Comparison of ENCODE assay signal across 10 cellular contexts in genomic region chr16:2236362-2237075, GRCh38. TPM values are rescaled to one million over a fixed set of nuclear protein-coding genes. Genes with fewer than 3 reads are reported as not detected.
DNase-seq lines count a peak whose midpoint lies in the region; ATAC-seq and TF ChIP-seq lines count a peak whose summit lies in the region.
"Had no signal": no experiment of that assay in that cellular context is flagged by ENCODE, and none has a peak within 500 bp of the region (broad histone marks: within the 10 kb centered on the region; RNA-seq: fewer than 3 reads in every experiment).

DNASE1L2 (plus strand) TSS chr16:2236444; CDS start chr16:2236817, 373 bp downstream.

- H3K9me3 ChIP-seq in iPS DF 6.9 (ENCODE audit: control insufficient read depth, insufficient read depth, low read length) = no peaks in the 10 kb centered on the region
- no peaks in the 10 kb centered on the region for H3K9me3 ChIP-seq in spleen
- H3K9me3 ChIP-seq: thyroid gland had no signal

- TF ChIP-seq CTCF in spleen (IDR thresholded peaks at IDR 0.05 in 8 of 11, conservative IDR thresholded peaks at IDR 0.05 in 3 of 11) (no peak), GM10266 (IDR thresholded peaks at IDR 0.05; ENCODE audit: control insufficient read depth, insufficient read depth, low read depth, missing control alignments) (no peak)

- TF ChIP-seq POLR2A in spleen (IDR thresholded peaks at IDR 0.05) = no peak

- no peaks in the 10 kb centered on the region; the same call in 1 of the 2 replicates for H3K27me3 ChIP-seq in iPS DF 6.9 (ENCODE audit: control insufficient read depth, insufficient read depth, low read length)
- peaks cover 0 to 53% (median 26%) of the 10 kb centered on the region in 7 donors for H3K27me3 ChIP-seq in spleen (replicated peaks in 1 of 7)
- H3K27me3 ChIP-seq: thyroid gland had no signal

- peak within 1 kb of the TSS; percentile 14; the same call in 1 of the 2 replicates for H3K4me3 ChIP-seq in iPS DF 6.9 (ENCODE audit: low read length)
- H3K4me3 ChIP-seq in spleen = peak within 1 kb of the TSS in 2 of 8 donors; percentile 13 to 30
- H3K4me3 ChIP-seq: thyroid gland had no signal

- intact Hi-C loops in spleen (cut with DNase I; ENCODE audit: low total_unique reads) = no loop called here

- H3K36me3 ChIP-seq in iPS DF 6.9 (ENCODE audit: control insufficient read depth, insufficient read depth, low read length) (peaks cover 28% of the 10 kb centered on the region), spleen (peaks cover 13 to 88% (median 46%) of the 10 kb centered on the region in 6 donors)

- DNase-seq in NCI-H748 (lab: John Stamatoyannopoulos, UW; ENCODE audit: unreplicated experiment) (peak; percentile 37), NCI-H748 treated with DMSO at 0.1 percent for 48 hours (lab: John Stamatoyannopoulos, UW) (no peak), astrocyte of the hippocampus (ENCODE audit: low read depth, low spot score) (peak; percentile 57), iPS DF 6.9 (ENCODE audit: low read depth, low spot score) (no peak), spleen (peak; percentile 72), medulla oblongata (ENCODE audit: extremely low spot score) (no peak), GM10266 (ENCODE audit: extremely low spot score) (no peak)

- WGBS in iPS DF 6.9 (ENCODE audit: insufficient coverage, insufficient read length) = no CpG with 5 or more reads among the region's 61 CpGs
- 12 to 32% (median 16%) methylated on average over 15 to 61 of the region's 61 CpGs; no CpG with 5 or more reads in 1 of the 5 donors for WGBS in spleen, 5 donors

- H3K4me1 ChIP-seq in iPS DF 6.9 (ENCODE audit: control insufficient read depth, insufficient read depth, low read length) = peaks cover 4% of the 10 kb centered on the region
- peaks cover 11 to 34% (median 20%) of the 10 kb centered on the region in 6 donors for H3K4me1 ChIP-seq in spleen

- H3K27ac ChIP-seq in iPS DF 6.9 (ENCODE audit: low read length) (no peak within 1 kb of the TSS), spleen (no peak within 1 kb of the TSS)
- H3K27ac ChIP-seq: epithelial cell of prostate, thyroid gland had no signal

- ATAC-seq in GM21390 (IDR thresholded peaks at IDR 0.05; ENCODE audit: unreplicated experiment) = no peak

RNA-seq across cellular contexts. Expression of gene DNASE1L2, which starts in this region (rescaled TPM):
- 1 to 10 TPM in 4 of 7 donors, under 1 TPM in 3; 0.72 to 1.7 (median 1.3) TPM for total RNA-seq in spleen
- polyA plus RNA-seq in spleen = 1 to 10 TPM in 2 of 3 donors, under 1 TPM in 1; 0.59 to 2.2 (median 1.2) TPM

Comparison
In these comparisons a context has a peak if more than half of its experiments do, and no peak if none do; other contexts are left out.
1. DNase-seq: peak in NCI-H748 (single experiment), astrocyte of the hippocampus (single experiment) and spleen (single experiment); none in NCI-H748 treated with DMSO at 0.1 percent for 48 hours (single experiment), iPS DF 6.9 (single experiment), medulla oblongata (single experiment) and GM10266 (single experiment).